In the genomic region with DNA sequence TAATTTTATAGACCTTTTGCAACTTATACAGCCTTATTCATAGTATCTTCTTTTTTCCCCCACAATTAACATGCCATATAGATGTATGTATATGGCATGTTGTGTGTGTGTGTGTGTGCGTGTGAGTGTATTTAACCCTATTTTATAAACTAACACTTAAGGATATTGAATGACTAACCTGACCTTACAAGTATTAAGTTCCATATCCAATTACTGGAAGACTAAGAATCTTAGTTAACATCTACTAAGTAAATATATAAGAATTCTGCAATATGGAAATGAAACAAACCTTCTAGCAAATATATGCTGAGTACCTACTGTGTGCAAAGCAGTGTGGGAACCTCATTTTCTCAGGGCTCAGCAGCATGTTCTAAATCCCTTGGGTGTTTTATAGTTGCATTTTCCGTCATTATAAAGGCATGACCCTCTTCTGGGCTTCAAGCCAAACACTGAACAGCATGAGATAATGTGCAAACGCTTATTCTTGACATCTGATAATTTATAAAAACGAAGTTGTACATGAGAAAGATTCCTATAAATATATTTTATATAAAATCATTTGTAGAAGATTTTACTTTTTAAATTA, we compare ENCODE assay signal across 13 cellular contexts.
DNase-seq lines count a peak whose midpoint lies in the region; ATAC-seq and TF ChIP-seq lines count a peak whose summit lies in the region.
"Had no signal": no experiment of that assay in that cellular context is flagged by ENCODE, and none has a peak within 500 bp of the region (broad histone marks: within the 10 kb centered on the region; RNA-seq: fewer than 3 reads in every experiment).

No MANE protein-coding gene starts in this region.

- H3K9me3 ChIP-seq in SK-N-MC (ENCODE audit: low read depth, low read length), result no peaks in the 10 kb centered on the region
- no peaks in the 10 kb centered on the region for H3K9me3 ChIP-seq in smooth muscle cell (replicated peaks; ENCODE audit: low read depth)
- H3K9me3 ChIP-seq: testis had no signal

- no peak overlapping the region for H3K9ac ChIP-seq in SK-N-MC (ENCODE audit: insufficient read length)
- H3K9ac ChIP-seq in smooth muscle cell (ENCODE audit: low read depth), result no peak overlapping the region

- no peak overlapping the region for H3K4me2 ChIP-seq in smooth muscle cell

- H2AFZ ChIP-seq in smooth muscle cell (ENCODE audit: low read depth), result no peak overlapping the region

- DNase-seq in DMS153 treated with DMSO at 0.1 percent for 48 hours (lab: John Stamatoyannopoulos, UW; ENCODE audit: unreplicated experiment) (peak; percentile 34), NCI-H1436 (lab: John Stamatoyannopoulos, UW) (peak; percentile 62), SK-N-MC (ENCODE audit: low read depth, low spot score) (peak; percentile 99), glomerular visceral epithelial cell (ENCODE audit: extremely low spot score) (peak; percentile 11), smooth muscle cell (lab: John Stamatoyannopoulos, UW; ENCODE audit: unreplicated experiment) (no peak), activated T-cell treated with anti-CD3 and anti-CD28 coated beads for 4 hours (no peak), superior temporal gyrus (ENCODE audit: extremely low spot score) (no peak)
- DNase-seq: activated B cell treated with CpG ODN at 0.5 μM for 24 hours; activated T-cell treated with anti-CD3 and anti-CD28 coated beads, Interleukin-2, amount 50 U/mL, for 4 hours; Calu3; testis had no signal

- H4K20me1 ChIP-seq in smooth muscle cell (ENCODE audit: low read depth), result no peaks in the 10 kb centered on the region

- H3K4me3 ChIP-seq in SK-N-MC (peak overlapping the region; percentile 9; the same call in 1 of the 2 replicates), smooth muscle cell (no peak overlapping the region)
- H3K4me3 ChIP-seq: cardiac muscle cell, testis had no signal

- no peaks in the 10 kb centered on the region for H3K27me3 ChIP-seq in smooth muscle cell (ENCODE audit: low read depth)
- H3K27me3 ChIP-seq: cardiac muscle cell, testis had no signal

- no peak for TF ChIP-seq CTCF in smooth muscle cell (IDR thresholded peaks at IDR 0.05; ENCODE audit: borderline replicate concordance, insufficient read depth, poor library complexity, severe bottlenecking)

- peak overlapping the region; percentile 23; the same call in 1 of the 2 replicates for H3K27ac ChIP-seq in SK-N-MC
- no peak overlapping the region for H3K27ac ChIP-seq in smooth muscle cell (ENCODE audit: low read depth)
- H3K27ac ChIP-seq: cardiac muscle cell, testis had no signal

- no peaks in the 10 kb centered on the region for H3F3A ChIP-seq in smooth muscle cell (ENCODE audit: low read depth)

- H3K36me3 ChIP-seq in SK-N-MC (ENCODE audit: insufficient read depth, low read length) (no peaks in the 10 kb centered on the region), smooth muscle cell (ENCODE audit: low read depth) (no peaks in the 10 kb centered on the region)
- H3K36me3 ChIP-seq: cardiac muscle cell had no signal

- no peaks in the 10 kb centered on the region for H3K79me2 ChIP-seq in smooth muscle cell (ENCODE audit: low read depth)

- WGBS in smooth muscle cell (ENCODE audit: low lambda C conversion rate), result 60% methylated on average over 4 of the region's 4 CpGs

- no peaks in the 10 kb centered on the region for H3K4me1 ChIP-seq in smooth muscle cell (ENCODE audit: low read depth)
- H3K4me1 ChIP-seq: testis had no signal

- no peak for ATAC-seq in GM19455 (IDR thresholded peaks at IDR 0.05; ENCODE audit: unreplicated experiment)
- ATAC-seq: activated T-cell treated with anti-CD3 and anti-CD28 coated beads, Interleukin-2, amount 50 U/mL, for 4 hours had no signal

Comparison
In these comparisons a context has a peak if more than half of its experiments do, and no peak if none do; other contexts are left out.
1. DNase-seq: peak in DMS153 treated with DMSO at 0.1 percent for 48 hours (single experiment), NCI-H1436 (single experiment), SK-N-MC (single experiment) and glomerular visceral epithelial cell (single experiment); none in smooth muscle cell (single experiment), activated T-cell treated with anti-CD3 and anti-CD28 coated beads for 4 hours (single experiment) and superior temporal gyrus (single experiment).